In genomic region chr4:9703391-9703790, GRCh38 we compare ENCODE assay signal across 8 cellular contexts.
DNase-seq lines count a peak whose midpoint lies in the region; ATAC-seq and TF ChIP-seq lines count a peak whose summit lies in the region.

No MANE protein-coding gene starts in this region.

- H3K4me3 ChIP-seq in Loucy (ENCODE audit: low read length, poor library complexity, severe bottlenecking) (no peak overlapping the region), ascending aorta (no peak overlapping the region), kidney epithelial cell (ENCODE audit: low read depth, low read length) (no peak overlapping the region)

- H3K27me3 ChIP-seq in Loucy (ENCODE audit: insufficient read depth, low read length, poor library complexity, severe bottlenecking), result no peaks in the 10 kb centered on the region
- no peaks in the 10 kb centered on the region for H3K27me3 ChIP-seq in ascending aorta
- H3K27me3 ChIP-seq in kidney epithelial cell (ENCODE audit: control insufficient read depth, insufficient read depth, low read length), result no peaks in the 10 kb centered on the region

- no peaks in the 10 kb centered on the region for H3F3A ChIP-seq in Loucy (ENCODE audit: low read depth)

- H3K9me3 ChIP-seq in Loucy (ENCODE audit: insufficient read depth, low read depth, low read length), result no peaks in the 10 kb centered on the region
- no peaks in the 10 kb centered on the region for H3K9me3 ChIP-seq in ascending aorta

- no peaks in the 10 kb centered on the region for H3K79me2 ChIP-seq in Loucy (ENCODE audit: insufficient read depth, low read length)

- H3K4me1 ChIP-seq in Loucy (ENCODE audit: insufficient read depth, low read length, poor library complexity, severe bottlenecking) (no peaks in the 10 kb centered on the region), ascending aorta (no peaks in the 10 kb centered on the region)

- H4K20me1 ChIP-seq in Loucy (ENCODE audit: insufficient read depth, low read length, poor library complexity, severe bottlenecking), result no peaks in the 10 kb centered on the region

- H3K36me3 ChIP-seq in Loucy (ENCODE audit: insufficient read depth, low read length) (no peaks in the 10 kb centered on the region), ascending aorta (no peaks in the 10 kb centered on the region), kidney epithelial cell (ENCODE audit: control insufficient read depth, insufficient read depth, low read length) (no peaks in the 10 kb centered on the region)

- DNase-seq in GM03348 (ENCODE audit: low spot score), result peak; percentile 31
- DNase-seq in SKM-1 treated with dmso at 0.1 percent for 144 hours (lab: John Stamatoyannopoulos, UW; ENCODE audit: unreplicated experiment), result peak; percentile 85
- DNase-seq in ascending aorta (ENCODE audit: low spot score in 2 of 2), result peak in 1 of 2 donors; percentile 67
- DNase-seq in kidney epithelial cell (ENCODE audit: low read depth), result no peak
- peak; percentile 36 to 47 for DNase-seq in stimulated activated CD4-positive, alpha-beta T cell treated with anti-CD3 and anti-CD28 coated beads, Interleukin-4, amount 100 ng/mL, for 4 hours
- no peak for DNase-seq in HCEC 1CT

- H3K27ac ChIP-seq in ascending aorta, result no peak overlapping the region

- no peaks in the 10 kb centered on the region for H3K9me2 ChIP-seq in Loucy (replicated peaks; ENCODE audit: low read depth, low read length)

- H3K9ac ChIP-seq in Loucy (ENCODE audit: low read depth, low read length, poor library complexity, severe bottlenecking), result no peak overlapping the region

- TF ChIP-seq CTCF in Loucy (conservative IDR thresholded peaks at IDR 0.05; ENCODE audit: low read length), result peak; percentile 75
- peak; percentile 24 to 54 (median 46) for TF ChIP-seq CTCF in ascending aorta (IDR thresholded peaks at IDR 0.05)
- TF ChIP-seq CTCF in kidney epithelial cell (IDR thresholded peaks at IDR 0.05; ENCODE audit: insufficient read depth, low read length, poor library complexity, severe bottlenecking), result peak; percentile 59

- intact Hi-C loops in ascending aorta (cut with DNase I), result no loop called here

- no peak for ATAC-seq in HG03280 (IDR thresholded peaks at IDR 0.05; ENCODE audit: unreplicated experiment)

- no peak overlapping the region for H2AFZ ChIP-seq in Loucy (ENCODE audit: low read length)

- H3K4me2 ChIP-seq in Loucy (ENCODE audit: low read depth, low read length, poor library complexity, severe bottlenecking), result no peak overlapping the region

Comparison
In these comparisons a context has a peak if more than half of its experiments do, and no peak if none do; other contexts are left out.
1. DNase-seq: peak in GM03348 (single experiment), SKM-1 treated with dmso at 0.1 percent for 144 hours (single experiment) and stimulated activated CD4-positive, alpha-beta T cell treated with anti-CD3 and anti-CD28 coated beads, Interleukin-4, amount 100 ng/mL, for 4 hours (2 of 2); none in kidney epithelial cell (single experiment) and HCEC 1CT (single experiment).
2. Peak in every context shown above with its lines, with median percentiles within 50 percentile points of each other: CTCF ChIP-seq.